ENCODE assay signal across 1 cellular context in the genomic region with DNA sequence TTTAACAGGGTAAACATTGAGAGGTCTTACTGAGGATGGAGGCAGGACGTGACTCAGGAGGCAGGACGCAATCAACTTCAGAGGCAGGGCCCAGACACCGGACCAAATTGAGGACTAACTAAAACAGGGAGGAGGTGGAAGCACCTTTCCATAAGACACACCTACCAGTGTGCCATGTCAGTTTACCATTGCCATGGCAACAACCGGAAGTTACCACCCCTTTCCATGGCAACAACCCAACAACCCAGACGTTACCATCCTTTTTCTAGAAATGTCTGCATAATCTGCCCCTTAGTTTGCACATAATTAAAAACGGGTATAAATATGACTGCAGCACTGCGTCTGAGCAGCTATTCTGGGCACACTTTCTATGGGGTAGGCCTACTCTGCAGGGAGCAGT.
TF ChIP-seq lines count a peak whose summit lies in the region.

No MANE protein-coding gene starts in this region.

TF ChIP-seq in WTC11, 78 proteins besides CTCF, POLR2A, EP300 and RAD21 (continued from another document):
- TF ChIP-seq, protein P1, sequence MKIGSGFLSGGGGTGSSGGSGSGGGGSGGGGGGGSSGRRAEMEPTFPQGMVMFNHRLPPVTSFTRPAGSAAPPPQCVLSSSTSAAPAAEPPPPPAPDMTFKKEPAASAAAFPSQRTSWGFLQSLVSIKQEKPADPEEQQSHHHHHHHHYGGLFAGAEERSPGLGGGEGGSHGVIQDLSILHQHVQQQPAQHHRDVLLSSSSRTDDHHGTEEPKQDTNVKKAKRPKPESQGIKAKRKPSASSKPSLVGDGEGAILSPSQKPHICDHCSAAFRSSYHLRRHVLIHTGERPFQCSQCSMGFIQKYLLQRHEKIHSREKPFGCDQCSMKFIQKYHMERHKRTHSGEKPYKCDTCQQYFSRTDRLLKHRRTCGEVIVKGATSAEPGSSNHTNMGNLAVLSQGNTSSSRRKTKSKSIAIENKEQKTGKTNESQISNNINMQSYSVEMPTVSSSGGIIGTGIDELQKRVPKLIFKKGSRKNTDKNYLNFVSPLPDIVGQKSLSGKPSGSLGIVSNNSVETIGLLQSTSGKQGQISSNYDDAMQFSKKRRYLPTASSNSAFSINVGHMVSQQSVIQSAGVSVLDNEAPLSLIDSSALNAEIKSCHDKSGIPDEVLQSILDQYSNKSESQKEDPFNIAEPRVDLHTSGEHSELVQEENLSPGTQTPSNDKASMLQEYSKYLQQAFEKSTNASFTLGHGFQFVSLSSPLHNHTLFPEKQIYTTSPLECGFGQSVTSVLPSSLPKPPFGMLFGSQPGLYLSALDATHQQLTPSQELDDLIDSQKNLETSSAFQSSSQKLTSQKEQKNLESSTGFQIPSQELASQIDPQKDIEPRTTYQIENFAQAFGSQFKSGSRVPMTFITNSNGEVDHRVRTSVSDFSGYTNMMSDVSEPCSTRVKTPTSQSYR (CRISPR knock-in tag; IDR thresholded peaks at IDR 0.05), result no peak
- TF ChIP-seq, protein P2, sequence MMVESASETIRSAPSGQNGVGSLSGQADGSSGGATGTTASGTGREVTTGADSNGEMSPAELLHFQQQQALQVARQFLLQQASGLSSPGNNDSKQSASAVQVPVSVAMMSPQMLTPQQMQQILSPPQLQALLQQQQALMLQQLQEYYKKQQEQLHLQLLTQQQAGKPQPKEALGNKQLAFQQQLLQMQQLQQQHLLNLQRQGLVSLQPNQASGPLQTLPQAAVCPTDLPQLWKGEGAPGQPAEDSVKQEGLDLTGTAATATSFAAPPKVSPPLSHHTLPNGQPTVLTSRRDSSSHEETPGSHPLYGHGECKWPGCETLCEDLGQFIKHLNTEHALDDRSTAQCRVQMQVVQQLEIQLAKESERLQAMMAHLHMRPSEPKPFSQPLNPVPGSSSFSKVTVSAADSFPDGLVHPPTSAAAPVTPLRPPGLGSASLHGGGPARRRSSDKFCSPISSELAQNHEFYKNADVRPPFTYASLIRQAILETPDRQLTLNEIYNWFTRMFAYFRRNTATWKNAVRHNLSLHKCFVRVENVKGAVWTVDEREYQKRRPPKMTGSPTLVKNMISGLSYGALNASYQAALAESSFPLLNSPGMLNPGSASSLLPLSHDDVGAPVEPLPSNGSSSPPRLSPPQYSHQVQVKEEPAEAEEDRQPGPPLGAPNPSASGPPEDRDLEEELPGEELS (CRISPR knock-in tag; IDR thresholded peaks at IDR 0.05), result no peak
- TF ChIP-seq, protein P3, sequence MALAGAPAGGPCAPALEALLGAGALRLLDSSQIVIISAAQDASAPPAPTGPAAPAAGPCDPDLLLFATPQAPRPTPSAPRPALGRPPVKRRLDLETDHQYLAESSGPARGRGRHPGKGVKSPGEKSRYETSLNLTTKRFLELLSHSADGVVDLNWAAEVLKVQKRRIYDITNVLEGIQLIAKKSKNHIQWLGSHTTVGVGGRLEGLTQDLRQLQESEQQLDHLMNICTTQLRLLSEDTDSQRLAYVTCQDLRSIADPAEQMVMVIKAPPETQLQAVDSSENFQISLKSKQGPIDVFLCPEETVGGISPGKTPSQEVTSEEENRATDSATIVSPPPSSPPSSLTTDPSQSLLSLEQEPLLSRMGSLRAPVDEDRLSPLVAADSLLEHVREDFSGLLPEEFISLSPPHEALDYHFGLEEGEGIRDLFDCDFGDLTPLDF (CRISPR knock-in tag; IDR thresholded peaks at IDR 0.05), result no peak
- TF ChIP-seq ZNF396 (CRISPR knock-in tag; IDR thresholded peaks at IDR 0.05; ENCODE audit: borderline replicate concordance) (no peak), FOXP1 (CRISPR knock-in tag; IDR thresholded peaks at IDR 0.05; ENCODE audit: borderline replicate concordance) (no peak)
- TF ChIP-seq, protein P4, sequence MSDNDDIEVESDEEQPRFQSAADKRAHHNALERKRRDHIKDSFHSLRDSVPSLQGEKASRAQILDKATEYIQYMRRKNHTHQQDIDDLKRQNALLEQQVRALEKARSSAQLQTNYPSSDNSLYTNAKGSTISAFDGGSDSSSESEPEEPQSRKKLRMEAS (CRISPR knock-in tag; IDR thresholded peaks at IDR 0.05), result no peak
